8 cellular contexts compared by ENCODE assay signal in genomic region chr19:7870571-7871279, GRCh38. TPM values are rescaled to one million over a fixed set of nuclear protein-coding genes. Genes with fewer than 3 reads are reported as not detected.
DNase-seq lines count a peak whose midpoint lies in the region; ATAC-seq and TF ChIP-seq lines count a peak whose summit lies in the region.

No MANE protein-coding gene starts in this region.

- peaks cover 43% of the 10 kb centered on the region for H3K4me1 Mint-ChIP-seq in activated CD8-positive, alpha-beta T cell treated with anti-CD3 and anti-CD28 coated beads, Interleukin-2, amount 10 ng/mL, durations not matched to agents 7 days and 5 days (ENCODE audit: low read depth)

- no peak for TF ChIP-seq CTCF in fibroblast of villous mesenchyme (IDR thresholded peaks at IDR 0.05; ENCODE audit: insufficient read depth, low read depth, low read length)

- no peak overlapping the region for H3K4me3 ChIP-seq in fibroblast of villous mesenchyme (ENCODE audit: low read depth, low read length)

- no peak for ATAC-seq in activated CD8-positive, alpha-beta T cell treated with anti-CD3 and anti-CD28 coated beads, Interleukin-2, amount 10 ng/mL, durations not matched to agents 7 days and 5 days
- no peak for ATAC-seq in GM18909 (IDR thresholded peaks at IDR 0.05; ENCODE audit: poor library complexity, unreplicated experiment)
- ATAC-seq in HG02981 (IDR thresholded peaks at IDR 0.05; ENCODE audit: unreplicated experiment), result no peak

- H3K9me3 Mint-ChIP-seq in activated CD8-positive, alpha-beta T cell treated with anti-CD3 and anti-CD28 coated beads, Interleukin-2, amount 10 ng/mL, durations not matched to agents 7 days and 5 days (ENCODE audit: insufficient read depth), result no peaks in the 10 kb centered on the region

- H3K36me3 Mint-ChIP-seq in activated CD8-positive, alpha-beta T cell treated with anti-CD3 and anti-CD28 coated beads, Interleukin-2, amount 10 ng/mL, durations not matched to agents 7 days and 5 days (ENCODE audit: low read depth), result no peaks in the 10 kb centered on the region

- peaks cover 42% of the 10 kb centered on the region for H3K27me3 Mint-ChIP-seq in activated CD8-positive, alpha-beta T cell treated with anti-CD3 and anti-CD28 coated beads, Interleukin-2, amount 10 ng/mL, durations not matched to agents 7 days and 5 days (ENCODE audit: low read depth)

- POLR2A ChIA-PET in activated CD8-positive, alpha-beta T cell treated with anti-CD3 and anti-CD28 coated beads, Interleukin-2, amount 10 ng/mL, durations not matched to agents 7 days and 5 days (lab: Charles Lee), result no interaction called here

- DNase-seq in activated effector memory CD4-positive, alpha-beta T cell treated with anti-CD3 and anti-CD28 coated beads, Interleukin-2, amount 50 U/mL, for 16 hours, result peak; percentile 78
- DNase-seq in activated effector memory CD4-positive, alpha-beta T cell treated with Interleukin-2 at 50 U/mL for 16 hours, result no peak
- peak; percentile 41 for DNase-seq in NCI-H526 treated with DMSO at 0.1 percent for 48 hours (lab: John Stamatoyannopoulos, UW)
- peak; percentile 73 for DNase-seq in activated CD8-positive, alpha-beta T cell treated with anti-CD3 and anti-CD28 coated beads, Interleukin-2, amount 10 ng/mL, durations not matched to agents 7 days and 5 days
- DNase-seq in fibroblast of villous mesenchyme (ENCODE audit: low read depth), result peak; percentile 50
- peak; percentile 30 for DNase-seq in stimulated activated CD4-positive, alpha-beta T cell treated with anti-CD3 and anti-CD28 coated beads, Interleukin-4, amount 100 ng/mL, for 4 hours

- CTCF ChIA-PET in activated CD8-positive, alpha-beta T cell treated with anti-CD3 and anti-CD28 coated beads, Interleukin-2, amount 10 ng/mL, durations not matched to agents 7 days and 5 days (lab: Charles Lee), result no interaction called here

- H3K4me3 Mint-ChIP-seq in activated CD8-positive, alpha-beta T cell treated with anti-CD3 and anti-CD28 coated beads, Interleukin-2, amount 10 ng/mL, durations not matched to agents 7 days and 5 days, result peak overlapping the region; percentile 15

- H3K27ac Mint-ChIP-seq in activated CD8-positive, alpha-beta T cell treated with anti-CD3 and anti-CD28 coated beads, Interleukin-2, amount 10 ng/mL, durations not matched to agents 7 days and 5 days, result no peak overlapping the region

RNA-seq across cellular contexts. Expression of gene PRR36, which starts 3.5 kb away (rescaled TPM):
- total RNA-seq in activated CD8-positive, alpha-beta T cell treated with anti-CD3 and anti-CD28 coated beads, Interleukin-2, amount 10 ng/mL, durations not matched to agents 7 days and 5 days, result under 1 TPM; 0.08 to 0.10 TPM
- total RNA-seq in fibroblast of villous mesenchyme, result under 0.01 TPM in 1 of 2 replicates, not detected in the other

RNA-seq across cellular contexts. Expression of gene LRRC8E, which starts 17.6 kb away (rescaled TPM):
- total RNA-seq in activated CD8-positive, alpha-beta T cell treated with anti-CD3 and anti-CD28 coated beads, Interleukin-2, amount 10 ng/mL, durations not matched to agents 7 days and 5 days, result not detected
- 6.0 and 7.4 TPM in 2 replicates for total RNA-seq in fibroblast of villous mesenchyme

RNA-seq across cellular contexts. Expression of gene MAP2K7, which starts 33.0 kb away (rescaled TPM):
- total RNA-seq in activated CD8-positive, alpha-beta T cell treated with anti-CD3 and anti-CD28 coated beads, Interleukin-2, amount 10 ng/mL, durations not matched to agents 7 days and 5 days, result 10 to 100 TPM; 36.5 to 39.9 TPM
- total RNA-seq in fibroblast of villous mesenchyme, result 12.1 and 12.2 TPM in 2 replicates

RNA-seq across cellular contexts. Expression of gene EVI5L, which starts 40.7 kb away (rescaled TPM):
- 1 to 10 TPM; 8.0 to 9.3 TPM for total RNA-seq in activated CD8-positive, alpha-beta T cell treated with anti-CD3 and anti-CD28 coated beads, Interleukin-2, amount 10 ng/mL, durations not matched to agents 7 days and 5 days
- total RNA-seq in fibroblast of villous mesenchyme, result 24.8 and 25.5 TPM in 2 replicates

RNA-seq across cellular contexts. Expression of gene TGFBR3L, which starts 43.9 kb away (rescaled TPM):
- 1 to 10 TPM; 2.7 to 3.6 TPM for total RNA-seq in activated CD8-positive, alpha-beta T cell treated with anti-CD3 and anti-CD28 coated beads, Interleukin-2, amount 10 ng/mL, durations not matched to agents 7 days and 5 days
- total RNA-seq in fibroblast of villous mesenchyme, result 0.86 and 0.97 TPM in 2 replicates
